ENCODE assay signal across 8 cellular contexts in genomic region chr19:30228113-30228725, GRCh38.
DNase-seq lines count a peak whose midpoint lies in the region; ATAC-seq lines count a peak whose summit lies in the region.

No MANE protein-coding gene starts in this region.

- H3K27me3 Mint-ChIP-seq in natural killer cell treated with Interleukin-12 subunit alpha and Interleukin-12 subunit beta and Interleukin-15 and Interleukin-18, amount 100 ng/mL, for 72 hours, result peaks cover 51 to 75% of the 10 kb centered on the region in 2 donors

- H3K4me3 ChIP-seq in Karpas-422 (ENCODE audit: low read length) (peak overlapping the region; percentile 63), duodenal mucosa (ENCODE audit: low read depth in 1 of 2, low read length in 2 of 2) (peak overlapping the region; percentile 35 to 58)

- H3K4me3 Mint-ChIP-seq in natural killer cell treated with Interleukin-12 subunit alpha and Interleukin-12 subunit beta and Interleukin-15 and Interleukin-18, amount 100 ng/mL, for 72 hours, result peak overlapping the region; percentile 22

- H4K20me1 ChIP-seq in Karpas-422 (ENCODE audit: insufficient read depth, low read depth, low read length), result no peaks in the 10 kb centered on the region

- H3K36me3 Mint-ChIP-seq in natural killer cell treated with Interleukin-12 subunit alpha and Interleukin-12 subunit beta and Interleukin-15 and Interleukin-18, amount 100 ng/mL, for 72 hours, result peaks cover 8% of the 10 kb centered on the region

- H3K36me3 ChIP-seq in Karpas-422 (ENCODE audit: insufficient read depth, low read length) (no peaks in the 10 kb centered on the region), duodenal mucosa (ENCODE audit: control insufficient read depth in 1 of 2, insufficient read depth in 2 of 2, low read length in 2 of 2) (no peaks in the 10 kb centered on the region)

- H3K27me3 ChIP-seq in Karpas-422 (ENCODE audit: low read length), result no peaks in the 10 kb centered on the region
- peaks cover 42 to 43% of the 10 kb centered on the region in 2 donors for H3K27me3 ChIP-seq in duodenal mucosa (ENCODE audit: control insufficient read depth in 1 of 2, insufficient read depth in 2 of 2, low read length in 2 of 2)

- H3K9ac ChIP-seq in Karpas-422 (ENCODE audit: low read length) (peak overlapping the region; percentile 72), duodenal mucosa (ENCODE audit: low read depth in 1 of 2, low read length in 2 of 2) (no peak overlapping the region)

- H3K9me2 ChIP-seq in Karpas-422 (replicated peaks; ENCODE audit: insufficient read depth, low read length), result no peaks in the 10 kb centered on the region

- 0 out of 2 replicates have a peak, but pooled peaks cover 8% of the 10 kb centered on the region for H3K79me2 ChIP-seq in Karpas-422 (ENCODE audit: low read length)

- H3K4me1 Mint-ChIP-seq in natural killer cell treated with Interleukin-12 subunit alpha and Interleukin-12 subunit beta and Interleukin-15 and Interleukin-18, amount 100 ng/mL, for 72 hours (ENCODE audit: low read depth in 2 of 2), result peaks cover 17 to 18% of the 10 kb centered on the region in 2 donors

- no peak overlapping the region for H2AFZ ChIP-seq in Karpas-422 (ENCODE audit: low read length)

- H3K4me2 ChIP-seq in Karpas-422 (ENCODE audit: low read depth, low read length, poor library complexity, severe bottlenecking), result peak overlapping the region; percentile 71

- H3K9me3 ChIP-seq in Karpas-422 (ENCODE audit: low read length), result no peaks in the 10 kb centered on the region
- H3K9me3 ChIP-seq in duodenal mucosa (ENCODE audit: control insufficient read depth in 1 of 2, low read length in 2 of 2), result no peaks in the 10 kb centered on the region

- no peaks in the 10 kb centered on the region for H3K9me3 Mint-ChIP-seq in natural killer cell treated with Interleukin-12 subunit alpha and Interleukin-12 subunit beta and Interleukin-15 and Interleukin-18, amount 100 ng/mL, for 72 hours

- DNase-seq in AG08396 (ENCODE audit: low spot score) (peak; percentile 42), Karpas-422 (no peak), HT-29 (ENCODE audit: low spot score) (no peak)
- no peak for DNase-seq in natural killer cell treated with Interleukin-12 subunit alpha and Interleukin-12 subunit beta and Interleukin-15 and Interleukin-18, amount 100 ng/mL, for 72 hours (ENCODE audit: low spot score)
- DNase-seq in stimulated activated CD4-positive, alpha-beta T cell treated with anti-CD3 and anti-CD28 coated beads, Interleukin-1b, Interleukin-23, amount 100 ng/mL, for 48 hours, result no peak

- H3K4me1 ChIP-seq in Karpas-422 (ENCODE audit: low read length), result peaks cover 55% of the 10 kb centered on the region
- H3K4me1 ChIP-seq in duodenal mucosa (ENCODE audit: control insufficient read depth in 1 of 2, insufficient read depth in 2 of 2, low read length in 2 of 2), result peaks cover 3 to 4% of the 10 kb centered on the region in 2 donors

- H3K27ac ChIP-seq in Karpas-422 (ENCODE audit: low read length), result peak overlapping the region; percentile 62
- no peak overlapping the region for H3K27ac ChIP-seq in duodenal mucosa (ENCODE audit: low read depth, low read length)

- ATAC-seq in natural killer cell treated with Interleukin-12 subunit alpha and Interleukin-12 subunit beta and Interleukin-15 and Interleukin-18, amount 100 ng/mL, for 72 hours, result no peak
- ATAC-seq in HG03520 (IDR thresholded peaks at IDR 0.05; ENCODE audit: unreplicated experiment) (no peak), GM19035 (IDR thresholded peaks at IDR 0.05; ENCODE audit: unreplicated experiment) (no peak)

- H3K27ac Mint-ChIP-seq in natural killer cell treated with Interleukin-12 subunit alpha and Interleukin-12 subunit beta and Interleukin-15 and Interleukin-18, amount 100 ng/mL, for 72 hours, result no peak overlapping the region
